9 cellular contexts compared by ENCODE assay signal in the genomic region with DNA sequence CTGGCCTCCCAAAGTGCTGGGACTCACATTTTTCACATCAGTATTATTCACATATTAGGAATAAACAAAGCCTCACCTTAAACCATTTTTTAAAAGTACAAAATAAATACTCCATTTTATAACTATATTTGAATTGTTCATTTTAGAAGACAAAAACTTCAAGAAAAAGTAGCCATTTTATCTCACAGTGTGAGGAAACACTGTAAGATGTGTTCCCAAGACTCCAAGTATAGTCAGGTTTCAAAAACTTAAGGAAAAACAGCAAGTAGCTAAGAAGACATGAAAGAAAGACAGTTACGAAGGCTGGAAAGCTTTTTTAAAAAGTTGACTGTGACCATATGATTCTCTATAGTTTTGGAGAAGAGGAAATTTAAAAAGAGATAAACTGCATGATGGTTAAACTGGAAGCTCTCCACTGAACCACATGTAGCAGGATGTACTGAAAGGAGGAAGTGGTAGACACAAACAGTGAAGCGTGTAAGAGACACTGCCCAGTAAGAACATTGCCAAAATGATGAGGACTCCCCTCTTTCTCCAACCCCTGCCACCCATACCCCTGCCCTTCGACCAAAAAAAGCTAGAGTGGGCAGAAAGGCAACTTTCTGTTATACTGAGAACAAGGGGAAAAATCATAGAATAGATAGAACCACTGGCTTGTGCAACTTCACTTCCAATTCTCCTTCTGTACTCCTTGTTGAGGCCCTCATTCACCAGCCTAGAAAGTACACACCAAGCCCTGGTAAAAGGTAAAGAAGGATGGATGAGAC. TPM values are rescaled to one million over a fixed set of nuclear protein-coding genes. Genes with fewer than 3 reads are reported as not detected.
DNase-seq lines count a peak whose midpoint lies in the region; ATAC-seq, FAIRE-seq and TF ChIP-seq lines count a peak whose summit lies in the region.
"Had no signal": no experiment of that assay in that cellular context is flagged by ENCODE, and none has a peak within 500 bp of the region (broad histone marks: within the 10 kb centered on the region; RNA-seq: fewer than 3 reads in every experiment).

No MANE protein-coding gene starts in this region.

- H3K4me3 ChIP-seq in CD8-positive, alpha-beta memory T cell (ENCODE audit: low read length): peak overlapping the region; percentile 11
- H3K4me3 ChIP-seq: SJSA1 had no signal

- H3K36me3 Mint-ChIP-seq in CD8-positive, alpha-beta memory T cell: peaks cover 16 to 61% (median 18%) of the 10 kb centered on the region in 3 donors
- H3K36me3 Mint-ChIP-seq in activated T-helper 1 cell treated with anti-CD3 and anti-CD28 coated beads, Interleukin-12 subunit alpha, Interleukin-12 subunit beta, Interleukin-2, Interleukin-4 antibody, amounts not matched to agents 30 ng/mL and 10 ng/mL and 1 ng/mL, durations not matched to agents 14 hours and 24 hours and 36 hours (ENCODE audit: low read depth): peaks cover 55% of the 10 kb centered on the region

- H3K27ac ChIP-seq in CD8-positive, alpha-beta memory T cell (ENCODE audit: low read depth, low read length): peak overlapping the region; percentile 40
- H3K27ac ChIP-seq: SJSA1 had no signal

- peaks cover 31% of the 10 kb centered on the region for H3K36me3 ChIP-seq in CD8-positive, alpha-beta memory T cell (ENCODE audit: insufficient read depth, low read length)

- H3K9me3 ChIP-seq in CD8-positive, alpha-beta memory T cell (ENCODE audit: low read length): no peaks in the 10 kb centered on the region
- H3K9me3 ChIP-seq: SJSA1 had no signal

- H3K27me3 ChIP-seq in CD8-positive, alpha-beta memory T cell (ENCODE audit: insufficient read depth, low read length, poor library complexity, severe bottlenecking): no peaks in the 10 kb centered on the region
- H3K27me3 ChIP-seq: SJSA1 had no signal

- intact Hi-C loops in activated T-helper 1 cell treated with anti-CD3 and anti-CD28 coated beads, Interleukin-12 subunit alpha, Interleukin-12 subunit beta, Interleukin-2, Interleukin-4 antibody, amounts not matched to agents 30 ng/mL and 10 ng/mL and 1 ng/mL, durations not matched to agents 14 hours and 24 hours and 36 hours (cut with micrococcal nuclease): loop anchor here (1.0 kb wide), 1 partner anchor 22 kb away; the partner anchor contains the start of gene UBA3
- intact Hi-C loops in cardiac septum (cut with DNase I): no loop called here

- no peak for TF ChIP-seq CTCF in D721Med (IDR thresholded peaks at IDR 0.05; ENCODE audit: insufficient read depth, missing control alignments)

- POLR2A ChIA-PET in CD8-positive, alpha-beta memory T cell (lab: Charles Lee): interaction anchor here (0.8 to 1.3 kb wide), 7 partner anchors 16 to 45 kb away, joined by 3 to 7 read pairs (median 3); partner anchors contain the start of genes ARL6IP5, EOGT and UBA3

- no peaks in the 10 kb centered on the region for H3K9me3 Mint-ChIP-seq in CD8-positive, alpha-beta memory T cell
- peaks cover 3% of the 10 kb centered on the region for H3K9me3 Mint-ChIP-seq in activated T-helper 1 cell treated with anti-CD3 and anti-CD28 coated beads, Interleukin-12 subunit alpha, Interleukin-12 subunit beta, Interleukin-2, Interleukin-4 antibody, amounts not matched to agents 30 ng/mL and 10 ng/mL and 1 ng/mL, durations not matched to agents 14 hours and 24 hours and 36 hours

- peak overlapping the region in 5 of 7 donors; percentile 6 to 68 (median 31) for H3K4me3 Mint-ChIP-seq in CD8-positive, alpha-beta memory T cell
- H3K4me3 Mint-ChIP-seq in activated T-helper 1 cell treated with anti-CD3 and anti-CD28 coated beads, Interleukin-12 subunit alpha, Interleukin-12 subunit beta, Interleukin-2, Interleukin-4 antibody, amounts not matched to agents 30 ng/mL and 10 ng/mL and 1 ng/mL, durations not matched to agents 14 hours and 24 hours and 36 hours: peak overlapping the region; percentile 25

- FAIRE-seq in D721Med (lab: Jason Lieb, UNC): no peak

- H3K4me1 ChIP-seq in CD8-positive, alpha-beta memory T cell (ENCODE audit: insufficient read depth, low read length): peaks cover 31% of the 10 kb centered on the region
- H3K4me1 ChIP-seq: SJSA1 had no signal

- DNase-seq in CD8-positive, alpha-beta memory T cell: peak in 2 of 5 donors; percentile 23 to 56
- DNase-seq in activated T-helper 1 cell treated with anti-CD3 and anti-CD28 coated beads, Interleukin-12 subunit alpha, Interleukin-12 subunit beta, Interleukin-2, Interleukin-4 antibody, amounts not matched to agents 30 ng/mL and 10 ng/mL and 1 ng/mL, durations not matched to agents 14 hours and 24 hours and 36 hours (ENCODE audit: low spot score): peak; percentile 21
- DNase-seq in D721Med (ENCODE audit: insufficient read length, low spot score): no peak
- DNase-seq in NCI-H2081 treated with DMSO at 0.1 percent for 48 hours (lab: John Stamatoyannopoulos, UW): no peak
- DNase-seq in cardiac septum (ENCODE audit: low spot score): no peak
- no peak for DNase-seq in stimulated activated CD4-positive, alpha-beta T cell treated with anti-CD3 and anti-CD28 coated beads, Interleukin-4, amount 100 ng/mL, for 1 hour

- ATAC-seq in GM19438 (IDR thresholded peaks at IDR 0.05; ENCODE audit: low read depth, unreplicated experiment): peak; percentile 97
- peak; percentile 88 for ATAC-seq in HG03280 (IDR thresholded peaks at IDR 0.05; ENCODE audit: unreplicated experiment)

- peak overlapping the region; percentile 74 to 94 (median 92) for H3K27ac Mint-ChIP-seq in CD8-positive, alpha-beta memory T cell
- H3K27ac Mint-ChIP-seq in activated T-helper 1 cell treated with anti-CD3 and anti-CD28 coated beads, Interleukin-12 subunit alpha, Interleukin-12 subunit beta, Interleukin-2, Interleukin-4 antibody, amounts not matched to agents 30 ng/mL and 10 ng/mL and 1 ng/mL, durations not matched to agents 14 hours and 24 hours and 36 hours: peak overlapping the region; percentile 90

- peaks cover 28 to 49% (median 46%) of the 10 kb centered on the region in 3 donors for H3K4me1 Mint-ChIP-seq in CD8-positive, alpha-beta memory T cell
- peaks cover 38% of the 10 kb centered on the region for H3K4me1 Mint-ChIP-seq in activated T-helper 1 cell treated with anti-CD3 and anti-CD28 coated beads, Interleukin-12 subunit alpha, Interleukin-12 subunit beta, Interleukin-2, Interleukin-4 antibody, amounts not matched to agents 30 ng/mL and 10 ng/mL and 1 ng/mL, durations not matched to agents 14 hours and 24 hours and 36 hours (ENCODE audit: low read depth)

- CTCF ChIA-PET in CD8-positive, alpha-beta memory T cell (lab: Charles Lee): interaction anchor here (0.9 to 2.2 kb wide), 5 partner anchors 11 to 34 kb away, joined by 3 to 4 read pairs (median 3); no protein-coding TSS in a partner anchor

- no peaks in the 10 kb centered on the region for H3K27me3 Mint-ChIP-seq in CD8-positive, alpha-beta memory T cell
- no peaks in the 10 kb centered on the region for H3K27me3 Mint-ChIP-seq in activated T-helper 1 cell treated with anti-CD3 and anti-CD28 coated beads, Interleukin-12 subunit alpha, Interleukin-12 subunit beta, Interleukin-2, Interleukin-4 antibody, amounts not matched to agents 30 ng/mL and 10 ng/mL and 1 ng/mL, durations not matched to agents 14 hours and 24 hours and 36 hours (ENCODE audit: insufficient read depth)

RNA-seq across cellular contexts. Expression of gene TMF1, which starts 6.2 kb away (rescaled TPM):
- total RNA-seq in CD8-positive, alpha-beta memory T cell: 10 to 100 TPM; 31.8 to 35.6 TPM
- polyA plus RNA-seq in CD8-positive, alpha-beta memory T cell: 40.0 TPM
- 43.0 and 43.1 TPM in 2 replicates for total RNA-seq in activated T-helper 1 cell treated with anti-CD3 and anti-CD28 coated beads, Interleukin-12 subunit alpha, Interleukin-12 subunit beta, Interleukin-2, Interleukin-4 antibody, amounts not matched to agents 30 ng/mL and 10 ng/mL and 1 ng/mL, durations not matched to agents 14 hours and 24 hours and 36 hours
- total RNA-seq in cardiac septum: 22.8 TPM

RNA-seq across cellular contexts. Expression of gene UBA3, which starts 21.8 kb away (rescaled TPM):
- 10 to 100 TPM; 76.6 to 89.5 TPM for total RNA-seq in CD8-positive, alpha-beta memory T cell
- polyA plus RNA-seq in CD8-positive, alpha-beta memory T cell: 42.6 TPM
- 113 and 117 TPM in 2 replicates for total RNA-seq in activated T-helper 1 cell treated with anti-CD3 and anti-CD28 coated beads, Interleukin-12 subunit alpha, Interleukin-12 subunit beta, Interleukin-2, Interleukin-4 antibody, amounts not matched to agents 30 ng/mL and 10 ng/mL and 1 ng/mL, durations not matched to agents 14 hours and 24 hours and 36 hours
- total RNA-seq in cardiac septum: 84.7 TPM

RNA-seq across cellular contexts. Expression of gene ARL6IP5, which starts 26.4 kb away (rescaled TPM):
- total RNA-seq in CD8-positive, alpha-beta memory T cell: 100 to 1,000 TPM; 121 to 124 TPM
- polyA plus RNA-seq in CD8-positive, alpha-beta memory T cell: 425 TPM
- 147 and 156 TPM in 2 replicates for total RNA-seq in activated T-helper 1 cell treated with anti-CD3 and anti-CD28 coated beads, Interleukin-12 subunit alpha, Interleukin-12 subunit beta, Interleukin-2, Interleukin-4 antibody, amounts not matched to agents 30 ng/mL and 10 ng/mL and 1 ng/mL, durations not matched to agents 14 hours and 24 hours and 36 hours
- 167 TPM for total RNA-seq in cardiac septum

RNA-seq across cellular contexts. Expression of gene EOGT, which starts 44.9 kb away (rescaled TPM):
- total RNA-seq in CD8-positive, alpha-beta memory T cell: 10 to 100 TPM; 19.7 TPM
- 14.7 TPM for polyA plus RNA-seq in CD8-positive, alpha-beta memory T cell
- total RNA-seq in activated T-helper 1 cell treated with anti-CD3 and anti-CD28 coated beads, Interleukin-12 subunit alpha, Interleukin-12 subunit beta, Interleukin-2, Interleukin-4 antibody, amounts not matched to agents 30 ng/mL and 10 ng/mL and 1 ng/mL, durations not matched to agents 14 hours and 24 hours and 36 hours: 9.6 and 12.5 TPM in 2 replicates
- 44.0 TPM for total RNA-seq in cardiac septum
